Comparison of ENCODE assay signal across 11 cellular contexts in genomic region chr3:111764645-111765091, GRCh38.
DNase-seq lines count a peak whose midpoint lies in the region; ATAC-seq, FAIRE-seq and TF ChIP-seq lines count a peak whose summit lies in the region.
"Had no signal": no experiment of that assay in that cellular context is flagged by ENCODE, and none has a peak within 500 bp of the region (broad histone marks: within the 10 kb centered on the region; RNA-seq: fewer than 3 reads in every experiment).

No MANE protein-coding gene starts in this region.

- H3K9ac ChIP-seq in SK-N-SH (no peak overlapping the region), liver (ENCODE audit: low read depth in 1 of 2, low read length in 2 of 2) (no peak overlapping the region)

- TF ChIP-seq CTCF in SK-N-SH (IDR thresholded peaks at IDR 0.05) (peak; percentile 38), bronchial epithelial cell (IDR thresholded peaks at IDR 0.05; ENCODE audit: insufficient read depth, low read length, severe bottlenecking) (peak; percentile 9), liver (IDR thresholded peaks at IDR 0.05; ENCODE audit: low read depth, low read length, missing input control) (no peak), vagina (IDR thresholded peaks at IDR 0.05) (no peak), left lung (IDR thresholded peaks at IDR 0.05) (no peak)

- no peak for FAIRE-seq in bronchial epithelial cell (lab: Jason Lieb, UNC)

- TF ChIP-seq RAD21 in SK-N-SH (IDR thresholded peaks at IDR 0.05; ENCODE audit: low read length), result no peak
- peak; percentile 39 to 60 for TF ChIP-seq RAD21 in liver (IDR thresholded peaks at IDR 0.05)

- peaks cover 48% of the 10 kb centered on the region for H3F3A ChIP-seq in SK-N-SH (replicated peaks; ENCODE audit: insufficient read depth)

- DNase-seq in SK-N-SH (no peak), bronchial epithelial cell (ENCODE audit: low read depth) (peak; percentile 82), vagina (ENCODE audit: extremely low spot score in 2 of 2) (no peak), left lung (no peak), GDM1 (lab: John Stamatoyannopoulos, UW) (no peak)
- no peak for DNase-seq in stimulated activated naive CD4-positive, alpha-beta T cell (lab: John Stamatoyannopoulos, UW)
- DNase-seq: 8988T, cerebellar nuclear complex, NCI-H1436 treated with DMSO at 0.1 percent for 48 hours had no signal

- H3K79me2 ChIP-seq in SK-N-SH (ENCODE audit: insufficient read depth), result no peaks in the 10 kb centered on the region

- POLR2A ChIA-PET in SK-N-SH (lab: Yijun Ruan, JAX), result no interaction called here

- H3K9me2 ChIP-seq in SK-N-SH, result no peaks in the 10 kb centered on the region

- TF ChIP-seq EP300 in SK-N-SH (IDR thresholded peaks at IDR 0.05; ENCODE audit: borderline replicate concordance in 1 of 2, low read depth in 1 of 2, low read length in 1 of 2), result no peak

- no peaks in the 10 kb centered on the region for H3K27me3 ChIP-seq in SK-N-SH (ENCODE audit: insufficient read depth)
- no peaks in the 10 kb centered on the region for H3K27me3 ChIP-seq in bronchial epithelial cell (ENCODE audit: control insufficient read depth, insufficient read depth, low read length)
- H3K27me3 ChIP-seq in liver (ENCODE audit: control insufficient read depth in 4 of 4, insufficient read depth in 4 of 4, low read length in 3 of 4), result no peaks in the 10 kb centered on the region
- no peaks in the 10 kb centered on the region for H3K27me3 ChIP-seq in vagina
- no peaks in the 10 kb centered on the region for H3K27me3 ChIP-seq in left lung

- no peak for TF ChIP-seq POLR2A in vagina (IDR thresholded peaks at IDR 0.05)

- WGBS in SK-N-SH (ENCODE audit: low lambda C conversion rate), result 94% methylated on average over 3 of the region's 3 CpGs
- WGBS in liver, result 48% methylated on average over 3 of the region's 3 CpGs

- H3K9me3 ChIP-seq in SK-N-SH (no peaks in the 10 kb centered on the region), liver (ENCODE audit: control insufficient read depth in 4 of 4, low read length in 3 of 4) (no peaks in the 10 kb centered on the region), vagina (no peaks in the 10 kb centered on the region), left lung (no peaks in the 10 kb centered on the region)

- intact Hi-C loops in vagina (cut with DNase I), result no loop called here
- intact Hi-C loops in left lung (cut with DNase I), result no loop called here

- ATAC-seq in SK-N-SH treated with all-trans-retinoic acid at 6 μM for 48 hours (no peak), left lung (no peak)

- no peak overlapping the region for H3K4me2 ChIP-seq in SK-N-SH

- no peak overlapping the region for H2AFZ ChIP-seq in SK-N-SH (ENCODE audit: low read depth)

- no peaks in the 10 kb centered on the region for H4K20me1 ChIP-seq in SK-N-SH (ENCODE audit: insufficient read depth)

- H3K4me3 ChIP-seq in SK-N-SH (ENCODE audit: low read depth in 2 of 2, low read length in 1 of 2) (no peak overlapping the region), bronchial epithelial cell (ENCODE audit: low read depth, low read length) (no peak overlapping the region), liver (ENCODE audit: low read depth in 1 of 3, low read length in 3 of 3) (no peak overlapping the region), vagina (no peak overlapping the region), left lung (no peak overlapping the region)

- CTCF ChIA-PET in SK-N-SH (lab: Yijun Ruan, JAX), result interaction anchor here (0.9 kb wide), 1 partner anchor 44 kb away, joined by 3 read pairs; no protein-coding TSS in a partner anchor

- H3K27ac ChIP-seq in SK-N-SH (ENCODE audit: low read depth in 2 of 2, low read length in 1 of 2) (peak overlapping the region in 1 of 2 experiments; percentile 94; a peak in 2 of 4 replicates), liver (ENCODE audit: low read depth in 1 of 2, low read length in 2 of 2) (peak overlapping the region; percentile 81 to 92), vagina (peak overlapping the region; percentile 81), left lung (peak overlapping the region in 1 of 2 donors; percentile 67)

- no peaks in the 10 kb centered on the region for H3K36me3 ChIP-seq in SK-N-SH (replicated peaks in 1 of 2; ENCODE audit: control insufficient read depth in 1 of 2, insufficient read depth in 2 of 2, low read length in 1 of 2)
- H3K36me3 ChIP-seq in bronchial epithelial cell (ENCODE audit: control insufficient read depth, insufficient read depth, low read length), result no peaks in the 10 kb centered on the region
- H3K36me3 ChIP-seq in liver (ENCODE audit: control insufficient read depth in 4 of 4, insufficient read depth in 3 of 4, low read depth in 1 of 4, low read length in 3 of 4), result no peaks in the 10 kb centered on the region
- H3K36me3 ChIP-seq in vagina, result no peaks in the 10 kb centered on the region
- H3K36me3 ChIP-seq in left lung, result no peaks in the 10 kb centered on the region

- H3K4me1 ChIP-seq in SK-N-SH (ENCODE audit: control insufficient read depth in 1 of 2, insufficient read depth in 2 of 2, low read depth in 1 of 2, low read length in 1 of 2) (peaks cover 0 to 49% of the 10 kb centered on the region in 2 experiments; a peak in 3 of 4 replicates), liver (ENCODE audit: control insufficient read depth in 4 of 4, insufficient read depth in 4 of 4, low read length in 3 of 4) (peaks cover 9 to 73% (median 34%) of the 10 kb centered on the region in 4 donors), vagina (peaks cover 63% of the 10 kb centered on the region), left lung (peaks cover 0 to 25% of the 10 kb centered on the region in 2 donors)

TF ChIP-seq in SK-N-SH, 30 proteins besides CTCF, POLR2A, EP300 and RAD21:
- TF ChIP-seq RXRA (IDR thresholded peaks at IDR 0.05; ENCODE audit: borderline replicate concordance, low read depth) (no peak), TEAD4 (IDR thresholded peaks at IDR 0.05; ENCODE audit: borderline replicate concordance, insufficient read depth) (no peak), JUND (IDR thresholded peaks at IDR 0.05) (0 out of 2 replicates have a peak, but pooled peaks have one; percentile 18), GABPA (IDR thresholded peaks at IDR 0.05; ENCODE audit: low read depth) (no peak)
TF ChIP-seq in SK-N-SH: peak in this region for 1.

TF ChIP-seq in SK-N-SH treated with all-trans-retinoic acid at 6 μM for 48 hours, 23 proteins besides CTCF, POLR2A, EP300 and RAD21:
- no peak for TF ChIP-seq CREB5 (CRISPR knock-in tag; IDR thresholded peaks at IDR 0.05; ENCODE audit: low read depth)
- no peak for TF ChIP-seq CSDC2 (CRISPR knock-in tag; IDR thresholded peaks at IDR 0.05)
- TF ChIP-seq ZFP30 (CRISPR knock-in tag; IDR thresholded peaks at IDR 0.05), result no peak
- no peak for TF ChIP-seq TOX (CRISPR knock-in tag; IDR thresholded peaks at IDR 0.05; ENCODE audit: borderline replicate concordance)
- TF ChIP-seq ZNF70 (CRISPR knock-in tag; IDR thresholded peaks at IDR 0.05), result no peak
- no peak for TF ChIP-seq GLIS3 (CRISPR knock-in tag; IDR thresholded peaks at IDR 0.05)
- no peak for TF ChIP-seq ZFP3 (CRISPR knock-in tag; IDR thresholded peaks at IDR 0.05)

TF ChIP-seq in liver, 16 proteins besides CTCF, POLR2A, EP300 and RAD21 (continues in another document):
- no peak for TF ChIP-seq TAF1 (conservative IDR thresholded peaks at IDR 0.05)
- peak; percentile 22 for TF ChIP-seq FOXA2 (IDR thresholded peaks at IDR 0.05)
- TF ChIP-seq GABPA (IDR thresholded peaks at IDR 0.05 in 1 of 2, conservative IDR thresholded peaks at IDR 0.05 in 1 of 2), result no peak
- TF ChIP-seq YY1 (IDR thresholded peaks at IDR 0.05), result no peak
- peak; percentile 90 to 93 for TF ChIP-seq RXRA (IDR thresholded peaks at IDR 0.05)
- peak; percentile 99 to 100 for TF ChIP-seq HNF4A (conservative IDR thresholded peaks at IDR 0.05)
- no peak for TF ChIP-seq REST (IDR thresholded peaks at IDR 0.05)
- peak; percentile 95 for TF ChIP-seq ATF3 (IDR thresholded peaks at IDR 0.05)
- no peak for TF ChIP-seq MAX (IDR thresholded peaks at IDR 0.05)
- peak; percentile 89 for TF ChIP-seq SP1 (IDR thresholded peaks at IDR 0.05)
- TF ChIP-seq HNF4G (IDR thresholded peaks at IDR 0.05), result peak; percentile 99
- TF ChIP-seq JUND (IDR thresholded peaks at IDR 0.05), result peak; percentile 96 to 97
- TF ChIP-seq EGR1 (IDR thresholded peaks at IDR 0.05; ENCODE audit: low read depth in 2 of 2), result peak; percentile 20 to 26
- peak; percentile 87 for TF ChIP-seq NR2F2 (IDR thresholded peaks at IDR 0.05)
- TF ChIP-seq FOXA1 (IDR thresholded peaks at IDR 0.05), result no peak

Comparison
In these comparisons a context has a peak if more than half of its experiments do, and no peak if none do; other contexts are left out.
1. CTCF ChIP-seq: peak in SK-N-SH (single experiment) and bronchial epithelial cell (single experiment); none in liver (single experiment), vagina (0 of 3) and left lung (0 of 2).